In genomic region chr2:45622704-45623103, GRCh38 we compare ENCODE assay signal across 23 cellular contexts.
"Had no signal": no experiment of that assay in that cellular context is flagged by ENCODE, and none has a peak within 500 bp of the region (broad histone marks: within the 10 kb centered on the region; RNA-seq: fewer than 3 reads in every experiment).

No MANE protein-coding gene starts in this region.

- H3K27ac ChIP-seq: HL-60, KMS-11, SJSA1, SK-N-MC had no signal

- H3K9me3 Mint-ChIP-seq: IgD-negative memory B cell had no signal

- H3K9me3 ChIP-seq: SJSA1 had no signal

- H3K4me3 Mint-ChIP-seq: IgD-negative memory B cell had no signal

- H3K36me3 ChIP-seq: SJSA1 had no signal

- H3K4me3 ChIP-seq: K562, SJSA1, SK-N-MC had no signal

- H3K4me1 Mint-ChIP-seq: IgD-negative memory B cell had no signal

- H3K4me2 ChIP-seq: KMS-11 had no signal

- H3K9ac ChIP-seq: KMS-11 had no signal

- H3K27ac Mint-ChIP-seq: IgD-negative memory B cell had no signal

- DNase-seq: Kasumi-1, MM.1S, NCI-H1092 treated with DMSO at 0.1 percent for 48 hours, NCI-H1436, NCI-H187, NCI-H2029, NCI-H2081 treated with DMSO at 0.1 percent for 48 hours, NCI-H2171, NCI-H226, NCI-H446, NCI-H510A, NCI-H524 treated with DMSO at 0.1 percent for 48 hours, NCI-H69, NCI-H774, Right ventricle myocardium superior, RPMI8226, SIG-M5 had no signal

- H3K36me3 Mint-ChIP-seq: IgD-negative memory B cell had no signal
